ENCODE assay signal across 20 cellular contexts in the genomic region with DNA sequence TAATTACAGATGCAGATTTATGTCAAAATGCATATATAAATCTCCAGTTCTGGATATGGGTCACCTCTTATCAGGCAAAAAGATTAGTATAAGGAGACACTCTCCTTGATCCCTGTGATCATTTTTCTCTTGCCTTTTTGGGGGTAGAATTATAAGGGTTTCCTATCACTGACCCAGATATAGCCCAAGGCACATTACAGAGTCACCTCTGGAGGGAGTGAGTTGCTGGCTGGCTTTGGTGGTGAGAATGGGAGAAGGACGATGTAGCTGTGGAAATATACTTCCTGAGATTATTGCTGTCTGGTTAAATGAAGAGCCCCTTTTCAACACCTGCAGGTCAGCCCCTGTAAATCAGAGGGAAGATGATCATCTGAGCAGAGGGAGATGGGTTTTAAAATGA.
"Had no signal": no experiment of that assay in that cellular context is flagged by ENCODE, and none has a peak within 500 bp of the region (broad histone marks: within the 10 kb centered on the region; RNA-seq: fewer than 3 reads in every experiment).

No MANE protein-coding gene starts in this region.

- H3K4me1 ChIP-seq: SJCRH30 had no signal

- H3K36me3 ChIP-seq: SJCRH30 had no signal

- H3K27ac Mint-ChIP-seq: activated CD4-positive, alpha-beta T cell treated with anti-CD3 and anti-CD28 coated beads for 36 hours; activated CD8-positive, alpha-beta T cell treated with anti-CD3 and anti-CD28 coated beads for 36 hours; activated naive CD4-positive, alpha-beta T cell treated with anti-CD3 and anti-CD28 coated beads, Interleukin-2, amount 10 ng/mL, durations not matched to agents 7 days and 5 days; activated naive CD8-positive, alpha-beta T cell treated with anti-CD3 and anti-CD28 coated beads for 36 hours; activated T-cell treated with anti-CD3 and anti-CD28 coated beads, Interleukin-2, amount 50 U/mL, for 72 hours; activated T-helper 2 cell treated with anti-CD3 and anti-CD28 coated beads, Interferon-gamma antibody, Interleukin-2, Interleukin-4, amounts not matched to agents 10 μg/mL and 5 μg/mL and 100 μg/mL, durations not matched to agents 14 hours and 24 hours and 36 hours; IgD-negative memory B cell had no signal

- H3K9me3 ChIP-seq: SJCRH30, SK-N-SH had no signal

- H3K27me3 ChIP-seq: SJCRH30 had no signal

- H3K9me2 ChIP-seq: SK-N-SH had no signal

- H3K4me3 Mint-ChIP-seq: activated CD4-positive, alpha-beta T cell treated with anti-CD3 and anti-CD28 coated beads for 36 hours; activated CD8-positive, alpha-beta T cell treated with anti-CD3 and anti-CD28 coated beads for 36 hours; activated naive CD4-positive, alpha-beta T cell treated with anti-CD3 and anti-CD28 coated beads, Interleukin-2, amount 10 ng/mL, durations not matched to agents 7 days and 5 days; activated naive CD8-positive, alpha-beta T cell treated with anti-CD3 and anti-CD28 coated beads for 36 hours; activated T-cell treated with anti-CD3 and anti-CD28 coated beads, Interleukin-2, amount 50 U/mL, for 72 hours; IgD-negative memory B cell had no signal

- ATAC-seq: activated CD4-positive, alpha-beta T cell treated with anti-CD3 and anti-CD28 coated beads for 36 hours; activated CD8-positive, alpha-beta T cell treated with anti-CD3 and anti-CD28 coated beads for 36 hours; activated T-cell treated with anti-CD3 and anti-CD28 coated beads, Interleukin-2, amount 50 U/mL, for 72 hours had no signal

- H3K27ac ChIP-seq: SJCRH30, VCaP had no signal

- H3K9me3 Mint-ChIP-seq: activated CD8-positive, alpha-beta T cell treated with anti-CD3 and anti-CD28 coated beads for 36 hours; activated naive CD4-positive, alpha-beta T cell treated with anti-CD3 and anti-CD28 coated beads, Interleukin-2, amount 10 ng/mL, durations not matched to agents 7 days and 5 days; activated naive CD8-positive, alpha-beta T cell treated with anti-CD3 and anti-CD28 coated beads for 36 hours; activated T-cell treated with anti-CD3 and anti-CD28 coated beads, Interleukin-2, amount 50 U/mL, for 72 hours; activated T-helper 2 cell treated with anti-CD3 and anti-CD28 coated beads, Interferon-gamma antibody, Interleukin-2, Interleukin-4, amounts not matched to agents 10 μg/mL and 5 μg/mL and 100 μg/mL, durations not matched to agents 14 hours and 24 hours and 36 hours; IgD-negative memory B cell had no signal

- H3K4me3 ChIP-seq: SJCRH30 had no signal

- H3K9ac ChIP-seq: SK-N-SH had no signal

- H3K4me2 ChIP-seq: SK-N-SH had no signal

- DNase-seq: activated CD4-positive, alpha-beta T cell treated with anti-CD3 and anti-CD28 coated beads for 36 hours; activated CD4-positive, alpha-beta T cell treated with anti-CD3 and anti-CD28 coated beads, Interleukin-2, amount 50 U/mL, for 1 hour; activated CD8-positive, alpha-beta memory T cell treated with anti-CD3 and anti-CD28 coated beads, Interleukin-2, amount 50 U/mL, for 4 hours; activated CD8-positive, alpha-beta T cell treated with anti-CD3 and anti-CD28 coated beads for 36 hours; activated gamma-delta T cell treated with Interleukin-2 at 50 U/mL for 16 hours; activated naive CD4-positive, alpha-beta T cell treated with anti-CD3 and anti-CD28 coated beads, Interleukin-2, amount 10 ng/mL, durations not matched to agents 7 days and 5 days; activated naive CD8-positive, alpha-beta T cell treated with anti-CD3 and anti-CD28 coated beads for 36 hours; activated T-cell treated with anti-CD3 and anti-CD28 coated beads, Interleukin-2, amount 50 U/mL, for 72 hours; anterior cingulate cortex; central memory CD4-positive, alpha-beta T cell; KG1; NCI-H1092; NCI-H1694 treated with DMSO at 0.1 percent for 48 hours; NCI-H510A treated with DMSO at 0.1 percent for 48 hours; SJCRH30; SK-N-SH; T-helper 1 cell had no signal

- H3K36me3 Mint-ChIP-seq: activated naive CD4-positive, alpha-beta T cell treated with anti-CD3 and anti-CD28 coated beads, Interleukin-2, amount 10 ng/mL, durations not matched to agents 7 days and 5 days; activated naive CD8-positive, alpha-beta T cell treated with anti-CD3 and anti-CD28 coated beads for 36 hours; IgD-negative memory B cell had no signal

- H3K4me1 Mint-ChIP-seq: activated CD4-positive, alpha-beta T cell treated with anti-CD3 and anti-CD28 coated beads for 36 hours; activated naive CD4-positive, alpha-beta T cell treated with anti-CD3 and anti-CD28 coated beads, Interleukin-2, amount 10 ng/mL, durations not matched to agents 7 days and 5 days; activated naive CD8-positive, alpha-beta T cell treated with anti-CD3 and anti-CD28 coated beads for 36 hours; IgD-negative memory B cell had no signal
